ENCODE assay signal across 1 cellular context in genomic region chr1:6519935-6520621, GRCh38.
TF ChIP-seq lines count a peak whose summit lies in the region.

No MANE protein-coding gene starts in this region.

TF ChIP-seq in endothelial cell of umbilical vein, 7 proteins besides CTCF, POLR2A, EP300 and RAD21:
- no peak for TF ChIP-seq JUN (IDR thresholded peaks at IDR 0.05; ENCODE audit: borderline replicate concordance, insufficient read depth, insufficient read length, low read depth)
- no peak for TF ChIP-seq MAX (IDR thresholded peaks at IDR 0.05; ENCODE audit: insufficient read depth, insufficient read length)
- no peak for TF ChIP-seq EZH2 (IDR thresholded peaks at IDR 0.05; ENCODE audit: borderline replicate concordance, low read depth, low read length, severe bottlenecking)
